In genomic region chr1:172811698-172812097, GRCh38 we compare ENCODE assay signal across 7 cellular contexts.
"Had no signal": no experiment of that assay in that cellular context is flagged by ENCODE, and none has a peak within 500 bp of the region (broad histone marks: within the 10 kb centered on the region; RNA-seq: fewer than 3 reads in every experiment).

No MANE protein-coding gene starts in this region.

- H3K36me3 ChIP-seq: HAP-1 had no signal

- H3K4me3 Mint-ChIP-seq: HFFc6, IgD-negative memory B cell had no signal

- H3K27me3 Mint-ChIP-seq: IgD-negative memory B cell had no signal

- H3K27ac Mint-ChIP-seq: HFFc6, IgD-negative memory B cell had no signal

- H3K4me3 ChIP-seq: GM23248, HAP-1 had no signal

- DNase-seq: GM23248, GOT3, H7, HFFc6 had no signal

- H3K27ac ChIP-seq: GM23248, HL-60 had no signal

- H3K4me1 ChIP-seq: HAP-1 had no signal

- H2AFZ ChIP-seq: GM23248 had no signal

- H3K9ac ChIP-seq: GM23248 had no signal
